In the genomic region with DNA sequence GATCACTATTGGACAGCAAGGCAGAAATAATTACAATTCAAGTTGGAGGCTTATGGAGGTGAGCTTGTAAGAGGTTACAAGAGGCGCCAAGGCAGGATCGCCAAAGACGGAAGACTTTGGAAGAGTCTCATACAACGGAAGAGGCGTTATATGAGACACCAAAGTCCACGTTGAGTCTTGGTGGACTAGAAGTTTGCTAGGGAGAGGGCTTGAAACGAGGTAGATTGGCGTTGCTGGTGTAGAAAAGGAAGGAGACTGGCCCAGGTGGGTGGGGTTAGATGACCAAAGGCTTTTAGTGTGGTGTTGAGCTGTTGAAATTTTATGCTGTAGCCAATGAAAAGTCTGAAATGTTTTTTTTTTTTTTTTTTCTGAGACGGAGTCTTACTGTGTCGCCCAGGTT, we compare ENCODE assay signal across 9 cellular contexts. TPM values are rescaled to one million over a fixed set of nuclear protein-coding genes. Genes with fewer than 3 reads are reported as not detected.
DNase-seq lines count a peak whose midpoint lies in the region; ATAC-seq lines count a peak whose summit lies in the region.
"Had no signal": no experiment of that assay in that cellular context is flagged by ENCODE, and none has a peak within 500 bp of the region (broad histone marks: within the 10 kb centered on the region; RNA-seq: fewer than 3 reads in every experiment).

No MANE protein-coding gene starts in this region.

- DNase-seq in stimulated activated naive CD8-positive, alpha-beta T cell treated with anti-CD3 and anti-CD28 coated beads, Interleukin-15, Interleukin-2, amounts not matched to agents 100 U/mL and 50 U/mL, for 24 hours, result no peak
- DNase-seq in activated naive CD8-positive, alpha-beta T cell treated with anti-CD3 and anti-CD28 coated beads, Interleukin-2, amount 10 ng/mL, durations not matched to agents 7 days and 5 days, result no peak
- no peak for DNase-seq in NCI-H2171 treated with DMSO at 0.1 percent for 48 hours (lab: John Stamatoyannopoulos, UW)
- DNase-seq in Kasumi-1 (lab: John Stamatoyannopoulos, UW), result no peak
- no peak for DNase-seq in globus pallidus (ENCODE audit: low spot score)

- H3K4me3 ChIP-seq in mesodermal cell (ENCODE audit: extremely low read depth, insufficient read depth, low read length, poor library complexity, severe bottlenecking), result peak overlapping the region; percentile 86

- no peaks in the 10 kb centered on the region for H3K27me3 Mint-ChIP-seq in stimulated activated naive CD8-positive, alpha-beta T cell treated with anti-CD3 and anti-CD28 coated beads, Interleukin-15, Interleukin-2, amounts not matched to agents 100 ng/mL and 50 ng/mL, for 24 hours
- no peaks in the 10 kb centered on the region for H3K27me3 Mint-ChIP-seq in activated naive CD8-positive, alpha-beta T cell treated with anti-CD3 and anti-CD28 coated beads, Interleukin-2, amount 10 ng/mL, durations not matched to agents 7 days and 5 days

- H3K27ac ChIP-seq in mesodermal cell (ENCODE audit: low read depth, low read length, severe bottlenecking), result no peak overlapping the region

- no peaks in the 10 kb centered on the region for H3K9me3 ChIP-seq in mesodermal cell (ENCODE audit: control insufficient read depth, low read length)

- peaks cover 34% of the 10 kb centered on the region for H3K36me3 Mint-ChIP-seq in stimulated activated naive CD8-positive, alpha-beta T cell treated with anti-CD3 and anti-CD28 coated beads, Interleukin-15, Interleukin-2, amounts not matched to agents 100 ng/mL and 50 ng/mL, for 24 hours (ENCODE audit: low read depth)
- H3K36me3 Mint-ChIP-seq in activated naive CD8-positive, alpha-beta T cell treated with anti-CD3 and anti-CD28 coated beads, Interleukin-2, amount 10 ng/mL, durations not matched to agents 7 days and 5 days, result peaks cover 34% of the 10 kb centered on the region

- H3K9me3 Mint-ChIP-seq in stimulated activated naive CD8-positive, alpha-beta T cell treated with anti-CD3 and anti-CD28 coated beads, Interleukin-15, Interleukin-2, amounts not matched to agents 100 ng/mL and 50 ng/mL, for 24 hours, result no peaks in the 10 kb centered on the region
- peaks cover 2% of the 10 kb centered on the region for H3K9me3 Mint-ChIP-seq in activated naive CD8-positive, alpha-beta T cell treated with anti-CD3 and anti-CD28 coated beads, Interleukin-2, amount 10 ng/mL, durations not matched to agents 7 days and 5 days

- WGBS in mesodermal cell (ENCODE audit: insufficient coverage in 2 of 2), 2 experiments, result 85 to 88% methylated on average over 7 to 10 of the region's 10 CpGs

- H3K36me3 ChIP-seq in mesodermal cell (ENCODE audit: control insufficient read depth, insufficient read depth, low read length), result peaks cover 38% of the 10 kb centered on the region

- POLR2A ChIA-PET in activated naive CD8-positive, alpha-beta T cell treated with anti-CD3 and anti-CD28 coated beads, Interleukin-2, amount 10 ng/mL, durations not matched to agents 7 days and 5 days (lab: Charles Lee), result interaction anchor here (0.6 to 2.6 kb wide), 3 partner anchors 8 to 915 kb away, joined by 3 to 15 read pairs (median 4); a partner anchor contains a TSS

- H3K4me1 Mint-ChIP-seq in stimulated activated naive CD8-positive, alpha-beta T cell treated with anti-CD3 and anti-CD28 coated beads, Interleukin-15, Interleukin-2, amounts not matched to agents 100 ng/mL and 50 ng/mL, for 24 hours (ENCODE audit: low read depth), result peaks cover 47% of the 10 kb centered on the region
- H3K4me1 Mint-ChIP-seq in activated naive CD8-positive, alpha-beta T cell treated with anti-CD3 and anti-CD28 coated beads, Interleukin-2, amount 10 ng/mL, durations not matched to agents 7 days and 5 days, result peaks cover 28% of the 10 kb centered on the region

- no peak for ATAC-seq in stimulated activated naive CD8-positive, alpha-beta T cell treated with anti-CD3 and anti-CD28 coated beads, Interleukin-15, Interleukin-2, amounts not matched to agents 100 U/mL and 50 U/mL, for 24 hours
- no peak for ATAC-seq in activated naive CD8-positive, alpha-beta T cell treated with anti-CD3 and anti-CD28 coated beads, Interleukin-2, amount 10 ng/mL, durations not matched to agents 7 days and 5 days (ENCODE audit: low read depth)
- ATAC-seq in HG02678 (IDR thresholded peaks at IDR 0.05; ENCODE audit: unreplicated experiment), result no peak

- H3K27ac Mint-ChIP-seq in stimulated activated naive CD8-positive, alpha-beta T cell treated with anti-CD3 and anti-CD28 coated beads, Interleukin-15, Interleukin-2, amounts not matched to agents 100 ng/mL and 50 ng/mL, for 24 hours, result peak overlapping the region; percentile 98
- H3K27ac Mint-ChIP-seq in activated naive CD8-positive, alpha-beta T cell treated with anti-CD3 and anti-CD28 coated beads, Interleukin-2, amount 10 ng/mL, durations not matched to agents 7 days and 5 days, result peak overlapping the region; percentile 96

- peaks cover 10% of the 10 kb centered on the region for H3K4me1 ChIP-seq in mesodermal cell (ENCODE audit: control insufficient read depth, insufficient read depth, low read length, poor library complexity, severe bottlenecking)

- H3K4me3 Mint-ChIP-seq in stimulated activated naive CD8-positive, alpha-beta T cell treated with anti-CD3 and anti-CD28 coated beads, Interleukin-15, Interleukin-2, amounts not matched to agents 100 ng/mL and 50 ng/mL, for 24 hours, result peak overlapping the region; percentile 91
- peak overlapping the region; percentile 99 for H3K4me3 Mint-ChIP-seq in activated naive CD8-positive, alpha-beta T cell treated with anti-CD3 and anti-CD28 coated beads, Interleukin-2, amount 10 ng/mL, durations not matched to agents 7 days and 5 days

RNA-seq across cellular contexts. Expression of a gene that starts 1.4 kb away (rescaled TPM):
- 10 to 100 TPM; 43.9 to 46.8 TPM for total RNA-seq in activated naive CD8-positive, alpha-beta T cell treated with anti-CD3 and anti-CD28 coated beads, Interleukin-2, amount 10 ng/mL, durations not matched to agents 7 days and 5 days
- polyA plus RNA-seq in mesodermal cell (2013, experiment 1 of 2), result 37.9 TPM
- 42.7 TPM for polyA plus RNA-seq in mesodermal cell (2013, experiment 2 of 2)

RNA-seq across cellular contexts. Expression of a gene that starts 35.2 kb away (rescaled TPM):
- not detected for total RNA-seq in activated naive CD8-positive, alpha-beta T cell treated with anti-CD3 and anti-CD28 coated beads, Interleukin-2, amount 10 ng/mL, durations not matched to agents 7 days and 5 days
- polyA plus RNA-seq in mesodermal cell (2013, experiment 1 of 2), result 4.8 TPM
- polyA plus RNA-seq in mesodermal cell (2013, experiment 2 of 2), result 4.9 TPM
- total RNA-seq: T-helper 2 cell treated with Interferon-gamma antibody and Interleukin-4, amounts not matched to agents 100 ng/mL and 5 ng/mL, for 36 hours had no signal
